9 cellular contexts compared by ENCODE assay signal in the genomic region with DNA sequence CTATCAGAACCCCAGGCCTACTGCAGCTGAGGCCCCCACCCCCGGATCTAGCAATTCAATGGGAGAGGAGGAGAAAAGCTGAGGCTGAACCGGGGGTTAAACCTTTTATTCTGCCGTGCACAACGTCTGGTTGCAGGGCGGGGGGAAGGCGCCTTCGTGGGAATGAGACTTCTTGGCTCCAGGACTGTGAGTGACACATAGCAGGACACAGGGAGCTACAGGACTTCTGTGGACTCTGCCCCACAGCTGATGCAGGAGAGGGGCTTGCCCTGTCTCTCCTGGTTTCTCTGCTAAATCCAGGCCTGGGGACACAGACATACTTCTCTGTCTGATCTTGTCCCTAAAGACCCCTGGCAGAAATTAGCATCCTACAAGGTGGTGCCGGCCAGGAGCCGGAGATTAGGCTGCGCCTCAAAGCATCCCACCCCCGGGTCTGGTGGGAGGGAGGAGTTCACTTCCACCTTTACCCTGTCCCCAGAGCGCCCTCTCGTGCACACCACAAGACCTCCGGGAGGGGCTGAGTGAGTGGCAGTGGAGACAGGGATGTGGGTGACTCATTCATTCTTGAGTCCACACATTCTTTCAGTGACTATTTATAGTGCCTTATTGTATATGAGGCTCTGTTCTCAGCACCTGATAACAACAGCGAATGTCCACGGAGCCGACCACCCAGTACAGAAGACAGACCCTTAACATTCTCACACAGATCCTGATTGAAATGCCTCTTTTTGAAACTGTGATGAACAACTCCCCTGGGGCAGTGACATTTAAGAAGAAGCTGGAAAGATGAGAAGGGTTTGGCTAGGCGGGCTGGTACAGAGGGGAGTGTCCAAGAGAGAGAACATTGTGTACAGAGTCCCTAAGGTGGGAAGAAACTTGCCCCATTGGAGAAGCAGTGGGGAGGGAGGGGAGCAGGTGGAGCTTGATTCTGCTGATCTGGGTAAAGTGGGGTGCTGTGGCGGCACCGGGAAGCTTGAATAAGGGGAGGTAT. TPM values are rescaled to one million over a fixed set of nuclear protein-coding genes. Genes with fewer than 3 reads are reported as not detected.
DNase-seq lines count a peak whose midpoint lies in the region; ATAC-seq and TF ChIP-seq lines count a peak whose summit lies in the region.
"Had no signal": no experiment of that assay in that cellular context is flagged by ENCODE, and none has a peak within 500 bp of the region (broad histone marks: within the 10 kb centered on the region; RNA-seq: fewer than 3 reads in every experiment).

No MANE protein-coding gene starts in this region.

- H3K4me1 Mint-ChIP-seq in Calu3 (ENCODE audit: low read depth, unreplicated experiment), result peaks cover 15% of the 10 kb centered on the region
- H3K4me1 Mint-ChIP-seq: T-cell had no signal

- POLR2A ChIA-PET in PC-3 (lab: Charles Lee; ENCODE audit: unreplicated experiment), result no interaction called here

- peak overlapping the region; percentile 6; the same call in 1 of the 2 replicates for H3K9ac ChIP-seq in PC-3 (ENCODE audit: low read length)
- no peak overlapping the region for H3K9ac ChIP-seq in colonic mucosa (ENCODE audit: low read depth in 2 of 2, low read length in 2 of 2)

- peak overlapping the region; percentile 78 for H3K4me2 ChIP-seq in PC-3 (ENCODE audit: low read length)

- H3K27me3 ChIP-seq in HAP-1 (ENCODE audit: low read depth) (no peaks in the 10 kb centered on the region), PC-3 (ENCODE audit: low read length) (no peaks in the 10 kb centered on the region), colonic mucosa (no peaks in the 10 kb centered on the region), lung (ENCODE audit: control insufficient read depth, insufficient read depth) (no peaks in the 10 kb centered on the region)

- in situ Hi-C loops in HAP-1 (cut with MboI; ENCODE audit: low sequenced_read_pairs), result no loop called here

- peak overlapping the region; percentile 29 for H3K4me3 Mint-ChIP-seq in Calu3 (ENCODE audit: low read depth, unreplicated experiment)
- H3K4me3 Mint-ChIP-seq: T-cell had no signal

- no TSS peak for BruUV-seq in Calu3 (replicated peaks; lab: Mats Ljungman, UMichigan)
- no TSS peak for BruUV-seq in PC-3 (replicated peaks; lab: Mats Ljungman, UMichigan)

- no peak overlapping the region for H3K4me3 ChIP-seq in HAP-1
- H3K4me3 ChIP-seq in PC-3 (ENCODE audit: low read length), result peak overlapping the region; percentile 37; the same call in 1 of the 2 replicates
- H3K4me3 ChIP-seq in colonic mucosa, result no peak overlapping the region
- H3K4me3 ChIP-seq in lung, result no peak overlapping the region

- no peaks in the 10 kb centered on the region for H4K20me1 ChIP-seq in PC-3 (ENCODE audit: low read length)

- peak; percentile 98 for ATAC-seq in PC-3
- ATAC-seq in lung (ENCODE audit: insufficient read depth, low FRiP score), result peak; percentile 68
- no peak for ATAC-seq in left lobe of liver
- ATAC-seq: T-cell had no signal

- peaks cover 21% of the 10 kb centered on the region for H3K4me1 ChIP-seq in HAP-1
- peaks cover 18% of the 10 kb centered on the region for H3K4me1 ChIP-seq in PC-3 (ENCODE audit: insufficient read depth, low read length)
- H3K4me1 ChIP-seq in colonic mucosa, result no peaks in the 10 kb centered on the region
- H3K4me1 ChIP-seq in lung (ENCODE audit: control insufficient read depth in 2 of 2, insufficient read depth in 2 of 2, low read length in 2 of 2), result peaks cover 0 to 10% of the 10 kb centered on the region in 2 donors

- 60 to 73% methylated on average over 20 of the region's 20 CpGs for WGBS in lung, 2 donors

- peak; percentile 36 for TF ChIP-seq CTCF in Calu3 (IDR thresholded peaks at IDR 0.05; ENCODE audit: unreplicated experiment)
- TF ChIP-seq CTCF in PC-3 (conservative IDR thresholded peaks at IDR 0.05; ENCODE audit: low read depth, low read length), result peak; percentile 92
- no peak for TF ChIP-seq CTCF in colonic mucosa (IDR thresholded peaks at IDR 0.05)
- TF ChIP-seq CTCF in lung (IDR thresholded peaks at IDR 0.05; ENCODE audit: control extremely low read depth, extremely low read depth), result no peak

- H3K9me2 ChIP-seq in PC-3 (replicated peaks; ENCODE audit: low read length), result no peaks in the 10 kb centered on the region

- intact Hi-C loops in Calu3 (cut with micrococcal nuclease; ENCODE audit: unreplicated experiment) (no loop called here), PC-3 (cut with micrococcal nuclease) (loop anchor here (1.0 to 10.0 kb wide), 3 partner anchors 38 to 142 kb away; no protein-coding TSS in a partner anchor), colonic mucosa (cut with DNase I) (no loop called here)

- no peaks in the 10 kb centered on the region for H3K36me3 Mint-ChIP-seq in Calu3 (ENCODE audit: insufficient read depth, unreplicated experiment)
- H3K36me3 Mint-ChIP-seq: T-cell had no signal

- H3K27me3 Mint-ChIP-seq in Calu3 (ENCODE audit: unreplicated experiment), result no peaks in the 10 kb centered on the region

- H3K36me3 ChIP-seq in HAP-1 (replicated peaks), result no peaks in the 10 kb centered on the region
- no peaks in the 10 kb centered on the region for H3K36me3 ChIP-seq in PC-3 (ENCODE audit: low read depth, low read length)
- no peaks in the 10 kb centered on the region for H3K36me3 ChIP-seq in colonic mucosa
- H3K36me3 ChIP-seq in lung (ENCODE audit: control insufficient read depth in 2 of 2, insufficient read depth in 2 of 2, low read length in 2 of 2), result peaks cover 3 to 6% of the 10 kb centered on the region in 2 donors

- H3F3A ChIP-seq in PC-3 (ENCODE audit: low read length, unreplicated experiment), result no peaks in the 10 kb centered on the region

- no peaks in the 10 kb centered on the region for H3K9me3 Mint-ChIP-seq in Calu3 (ENCODE audit: low read depth, unreplicated experiment)
- H3K9me3 Mint-ChIP-seq: T-cell had no signal

- no peak overlapping the region for H2AFZ ChIP-seq in PC-3 (ENCODE audit: low read length)

- no peaks in the 10 kb centered on the region for H3K79me2 ChIP-seq in PC-3 (ENCODE audit: low read length)

- H3K9me3 ChIP-seq in HAP-1 (no peaks in the 10 kb centered on the region), PC-3 (ENCODE audit: low read length) (no peaks in the 10 kb centered on the region), colonic mucosa (no peaks in the 10 kb centered on the region), lung (ENCODE audit: control insufficient read depth in 2 of 2, insufficient read depth in 1 of 2, low read length in 1 of 2) (no peaks in the 10 kb centered on the region)

- DNase-seq in Calu3, result peak; percentile 81
- peak; percentile 80 to 87 for DNase-seq in HAP-1 (ENCODE audit: low spot score in 2 of 2)
- DNase-seq in PC-3, result peak; percentile 96
- DNase-seq in colonic mucosa, result peak; percentile 48
- peak; percentile 56 for DNase-seq in lung (ENCODE audit: low spot score)
- DNase-seq in left lobe of liver (ENCODE audit: low spot score), result no peak
- DNase-seq in occipital lobe (lab: John Stamatoyannopoulos, UW), result no peak
- DNase-seq in NCI-H446 (lab: John Stamatoyannopoulos, UW), result no peak

- peak overlapping the region; percentile 19 for H3K27ac Mint-ChIP-seq in Calu3 (ENCODE audit: unreplicated experiment)
- H3K27ac Mint-ChIP-seq: T-cell had no signal

- CTCF ChIA-PET in Calu3 (lab: Charles Lee), result interaction anchor here (1.0 kb wide), 1 partner anchor 11 kb away, joined by 3 read pairs; no protein-coding TSS in a partner anchor
- CTCF ChIA-PET in PC-3 (lab: Charles Lee), result interaction anchor here (0.6 to 1.1 kb wide), 4 partner anchors 38 to 912 kb away, joined by 3 to 4 read pairs (median 4); no protein-coding TSS in a partner anchor

- peak overlapping the region; percentile 53 for H3K27ac ChIP-seq in PC-3 (ENCODE audit: low read length)
- no peak overlapping the region for H3K27ac ChIP-seq in colonic mucosa
- H3K27ac ChIP-seq in lung (ENCODE audit: low read depth in 1 of 2, low read length in 1 of 2), result peak overlapping the region; percentile 13 to 85

RNA-seq across cellular contexts. Expression of a gene that starts 38.9 kb away (rescaled TPM):
- total RNA-seq in Calu3 (2022), result 1.4 and 3.9 TPM in 2 replicates
- total RNA-seq in PC-3 (2014; rRNA removed), result 5.0 and 5.8 TPM in 2 replicates
- total RNA-seq in colonic mucosa, result 1 to 10 TPM; 3.4 to 4.7 TPM
- total RNA-seq in lung, result 10 to 100 TPM in 1 of 2 donors, 1 to 10 TPM in 1; 8.6 to 16.6 TPM
- polyA plus RNA-seq in lung, result 10 to 100 TPM in 1 of 2 donors, 1 to 10 TPM in 1; 9.5 to 16.2 TPM
- total RNA-seq in left lobe of liver, result 4.3 TPM
- total RNA-seq in occipital lobe, result 1.9 TPM

Comparison
In these comparisons a context has a peak if more than half of its experiments do, and no peak if none do; other contexts are left out.
1. DNase-seq: peak in Calu3 (single experiment), HAP-1 (2 of 2), PC-3 (single experiment), colonic mucosa (single experiment) and lung (single experiment); none in left lobe of liver (single experiment), occipital lobe (single experiment) and NCI-H446 (0 of 2).
2. CTCF ChIP-seq: peak in Calu3 (single experiment) and PC-3 (single experiment); none in colonic mucosa (single experiment) and lung (single experiment).